8 cellular contexts compared by ENCODE assay signal in genomic region chr5:172770675-172771438, GRCh38. TPM values are rescaled to one million over a fixed set of nuclear protein-coding genes. Genes with fewer than 3 reads are reported as not detected.
DNase-seq lines count a peak whose midpoint lies in the region; ATAC-seq and TF ChIP-seq lines count a peak whose summit lies in the region.

Gene DUSP1 (minus strand): TSS chr5:172771195. CDS start chr5:172770952, 243 bp downstream.

- H2AFZ ChIP-seq in KMS-11 (ENCODE audit: low read depth) = peak within 1 kb of the TSS; percentile 64

- peaks cover 0 to 7% (median 0%) of the 10 kb centered on the region in 4 donors for H3K9me3 ChIP-seq in esophagus muscularis mucosa

- peaks cover 32% of the 10 kb centered on the region for H3K79me2 ChIP-seq in KMS-11 (ENCODE audit: insufficient read depth, low read depth)

- H3K27ac ChIP-seq in KMS-11 (peak within 1 kb of the TSS; percentile 98), esophagus muscularis mucosa (replicated peaks in 1 of 4) (peak within 1 kb of the TSS; percentile 99 to 100 (median 100))

- peak; percentile 50 for DNase-seq in DMS79 (lab: John Stamatoyannopoulos, UW)
- peak; percentile 95 for DNase-seq in activated T-helper 1 cell treated with Interleukin-2 at 50 U/mL for 16 hours (ENCODE audit: low read depth)
- DNase-seq in esophagus muscularis mucosa (ENCODE audit: extremely low spot score) = peak; percentile 100
- DNase-seq in myocyte (ENCODE audit: low read depth) = peak; percentile 98
- DNase-seq in stimulated activated CD8-positive, alpha-beta memory T cell treated with anti-CD3 and anti-CD28 coated beads, Interleukin-7, amount 100 ng/mL, for 4 hours (ENCODE audit: low read depth in 2 of 2) = peak; percentile 92 to 98

- ATAC-seq in GM21717 (IDR thresholded peaks at IDR 0.05; ENCODE audit: unreplicated experiment) = peak; percentile 46

- H3K36me3 ChIP-seq in KMS-11 (ENCODE audit: insufficient read depth) (no peaks in the 10 kb centered on the region), esophagus muscularis mucosa (peaks cover 13 to 41% (median 33%) of the 10 kb centered on the region in 4 donors)

- intact Hi-C loops in esophagus muscularis mucosa (cut with DNase I) = loop anchor here (2.0 kb wide), 2 partner anchors 64 to 132 kb away; partner anchors contain the start of gene ERGIC1

- H3K27me3 ChIP-seq in KMS-11 (ENCODE audit: insufficient read depth, low read depth) (no peaks in the 10 kb centered on the region), esophagus muscularis mucosa (peaks cover 0 to 8% (median 0%) of the 10 kb centered on the region in 4 donors)

- H3K4me1 ChIP-seq in KMS-11 (ENCODE audit: low read depth, poor library complexity, severe bottlenecking) (peaks cover 51% of the 10 kb centered on the region), esophagus muscularis mucosa (peaks cover 31 to 69% (median 57%) of the 10 kb centered on the region in 4 donors)

- peak; percentile 79 for TF ChIP-seq EP300 in esophagus muscularis mucosa (IDR thresholded peaks at IDR 0.05)

- H4K20me1 ChIP-seq in KMS-11 (ENCODE audit: insufficient read depth) = 0 out of 2 replicates have a peak, but pooled peaks cover 4% of the 10 kb centered on the region

- TF ChIP-seq CTCF in KMS-11 (conservative IDR thresholded peaks at IDR 0.05; ENCODE audit: low read depth, low read length) = no peak
- peak in 2 of 3 experiments; percentile 21 to 42 for TF ChIP-seq CTCF in esophagus muscularis mucosa (IDR thresholded peaks at IDR 0.05)

- peak; percentile 100 for TF ChIP-seq POLR2A in esophagus muscularis mucosa (IDR thresholded peaks at IDR 0.05; ENCODE audit: low read depth)

- H3K9ac ChIP-seq in KMS-11 = peak within 1 kb of the TSS; percentile 99

- WGBS in esophagus muscularis mucosa = no CpG with 5 or more reads among the region's 89 CpGs

- H3K4me2 ChIP-seq in KMS-11 = peak within 1 kb of the TSS; percentile 84

- H3K4me3 ChIP-seq in KMS-11 (IDR thresholded peaks at IDR 0.05; ENCODE audit: insufficient read depth, low read depth, low read length) (no peak within 1 kb of the TSS), esophagus muscularis mucosa (peak within 1 kb of the TSS; percentile 88 to 98 (median 90))

TF ChIP-seq in PFSK-1, 5 proteins besides CTCF, POLR2A, EP300 and RAD21:
- no peak for TF ChIP-seq FOXP2 (optimal IDR thresholded peaks at IDR 0.05; ENCODE audit: borderline replicate concordance, extremely low read depth, extremely low read length, insufficient read depth)
- peak; percentile 98 for TF ChIP-seq SIN3A (IDR thresholded peaks at IDR 0.05; ENCODE audit: borderline replicate concordance, insufficient read depth, low read length)
- peak in 1 of 2 experiments; percentile 77; a peak in 2 of 4 replicates for TF ChIP-seq REST (IDR thresholded peaks at IDR 0.05; ENCODE audit: insufficient read depth in 1 of 2, low read depth in 2 of 2, low read length in 2 of 2)
- peak; percentile 99 for TF ChIP-seq POLR2AphosphoS5 (IDR thresholded peaks at IDR 0.05; ENCODE audit: low read depth, low read length)
- peak; percentile 97 for TF ChIP-seq TAF1 (IDR thresholded peaks at IDR 0.05; ENCODE audit: borderline replicate concordance, insufficient read depth, low read length)
TF ChIP-seq in PFSK-1: peak in this region for 4.

RNA-seq across cellular contexts. Expression of gene DUSP1, which starts in this region (rescaled TPM):
- polyA plus RNA-seq in PFSK-1 (2012; ENCODE audit: insufficient read length, low read depth) = 602 TPM
- 100 to 1,000 TPM; 455 to 718 (median 676) TPM for total RNA-seq in esophagus muscularis mucosa
- total RNA-seq in myocyte = 78.1 and 127 TPM in 2 replicates
- polyA plus RNA-seq in myocyte (2012) = 62.7 TPM

Comparison
In these comparisons a context has a peak if more than half of its experiments do, and no peak if none do; other contexts are left out.
1. DNase-seq: peak in every context shown above with its lines; median percentile 100 in esophagus muscularis mucosa; 98 in myocyte; 95 in activated T-helper 1 cell treated with Interleukin-2 at 50 U/mL for 16 hours; 95 in stimulated activated CD8-positive, alpha-beta memory T cell treated with anti-CD3 and anti-CD28 coated beads, Interleukin-7, amount 100 ng/mL, for 4 hours; 50 in DMS79.